Comparison of ENCODE assay signal across 13 cellular contexts in the genomic region with DNA sequence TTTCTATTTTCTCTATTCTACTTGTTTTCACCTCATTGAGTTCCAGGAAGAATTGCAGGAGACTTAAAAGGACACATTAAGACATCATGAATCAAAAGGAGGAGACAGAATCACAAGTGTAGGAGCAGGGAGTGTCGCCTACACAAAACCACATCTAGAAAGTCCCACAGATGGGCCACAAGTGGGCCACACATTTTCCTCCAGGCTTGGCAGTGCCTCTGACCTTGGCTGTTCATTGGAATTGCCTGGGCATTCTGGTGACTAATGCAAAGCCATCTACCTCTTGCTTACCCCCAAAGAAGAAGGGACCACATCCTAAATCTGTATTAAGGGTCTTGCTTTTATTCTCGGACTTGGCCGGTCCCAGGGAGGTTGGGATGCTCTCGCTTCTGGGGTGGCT.
A peak's percentile ranks its signal among the peaks of the same experiment; 100 is the strongest.
DNase-seq lines count a peak whose midpoint lies in the region; ATAC-seq and TF ChIP-seq lines count a peak whose summit lies in the region.
"Had no signal": no experiment of that assay in that cellular context is flagged by ENCODE, and none has a peak within 500 bp of the region (broad histone marks: within the 10 kb centered on the region; RNA-seq: fewer than 3 reads in every experiment).

No MANE protein-coding gene starts in this region.

- no peaks in the 10 kb centered on the region for H3K36me3 ChIP-seq in RWPE2 (ENCODE audit: low read depth)
- H3K36me3 ChIP-seq in mesenchymal stem cell (ENCODE audit: control insufficient read depth in 1 of 2, insufficient read depth in 2 of 2, low read depth in 1 of 2, low read length in 2 of 2), result peaks cover 6% of the 10 kb centered on the region in 2 experiments

- no peak overlapping the region for H2BK120ac ChIP-seq in mesenchymal stem cell (ENCODE audit: low read depth, low read length)

- H2BK12ac ChIP-seq in mesenchymal stem cell (ENCODE audit: low read length in 2 of 2), result no peak overlapping the region

- H3K36me3 Mint-ChIP-seq in activated CD4-positive, alpha-beta T cell treated with anti-CD3 and anti-CD28 coated beads, Interleukin-2, amount 10 ng/mL, durations not matched to agents 7 days and 5 days (ENCODE audit: low read depth), result no peaks in the 10 kb centered on the region
- H3K36me3 Mint-ChIP-seq in activated CD8-positive, alpha-beta T cell treated with anti-CD3 and anti-CD28 coated beads, Interleukin-2, amount 10 ng/mL, durations not matched to agents 7 days and 5 days (ENCODE audit: low read depth), result no peaks in the 10 kb centered on the region

- H4K91ac ChIP-seq in mesenchymal stem cell (ENCODE audit: low read length), result no peak overlapping the region

- CTCF ChIA-PET in activated CD4-positive, alpha-beta T cell treated with anti-CD3 and anti-CD28 coated beads, Interleukin-2, amount 10 ng/mL, durations not matched to agents 7 days and 5 days (lab: Charles Lee), result no interaction called here
- CTCF ChIA-PET in activated CD8-positive, alpha-beta T cell treated with anti-CD3 and anti-CD28 coated beads, Interleukin-2, amount 10 ng/mL, durations not matched to agents 7 days and 5 days (lab: Charles Lee), result interaction anchor here (0.9 kb wide), 1 partner anchor 14 kb away, joined by 3 read pairs; no protein-coding TSS in a partner anchor

- H2BK15ac ChIP-seq in mesenchymal stem cell (ENCODE audit: low read depth, poor library complexity, severe bottlenecking), result no peak overlapping the region

- WGBS in mesenchymal stem cell, result 83% methylated on average over 4 of the region's 4 CpGs

- no peak overlapping the region for H3K23ac ChIP-seq in mesenchymal stem cell (ENCODE audit: low read length in 2 of 2)

- no peak overlapping the region for H3K27ac Mint-ChIP-seq in activated CD4-positive, alpha-beta T cell treated with anti-CD3 and anti-CD28 coated beads, Interleukin-2, amount 10 ng/mL, durations not matched to agents 7 days and 5 days
- peak overlapping the region; percentile 64 for H3K27ac Mint-ChIP-seq in activated CD8-positive, alpha-beta T cell treated with anti-CD3 and anti-CD28 coated beads, Interleukin-2, amount 10 ng/mL, durations not matched to agents 7 days and 5 days

- peaks cover 52% of the 10 kb centered on the region for H3K4me1 Mint-ChIP-seq in activated CD4-positive, alpha-beta T cell treated with anti-CD3 and anti-CD28 coated beads, Interleukin-2, amount 10 ng/mL, durations not matched to agents 7 days and 5 days
- peaks cover 68% of the 10 kb centered on the region for H3K4me1 Mint-ChIP-seq in activated CD8-positive, alpha-beta T cell treated with anti-CD3 and anti-CD28 coated beads, Interleukin-2, amount 10 ng/mL, durations not matched to agents 7 days and 5 days (ENCODE audit: low read depth)

- H2BK5ac ChIP-seq in mesenchymal stem cell (ENCODE audit: low read depth, low read length, poor library complexity, severe bottlenecking), result no peak overlapping the region

- H3K4me1 ChIP-seq in RWPE2 (ENCODE audit: insufficient read depth, poor library complexity, severe bottlenecking), result peaks cover 8% of the 10 kb centered on the region
- H3K4me1 ChIP-seq in mesenchymal stem cell (ENCODE audit: control insufficient read depth, insufficient read depth, low read depth, low read length), result peaks cover 34% of the 10 kb centered on the region

- H3K9ac ChIP-seq in mesenchymal stem cell (ENCODE audit: low read length), result no peak overlapping the region

- H3K18ac ChIP-seq in mesenchymal stem cell (ENCODE audit: low read depth in 1 of 2, low read length in 2 of 2), result no peak overlapping the region

- POLR2A ChIA-PET in activated CD4-positive, alpha-beta T cell treated with anti-CD3 and anti-CD28 coated beads, Interleukin-2, amount 10 ng/mL, durations not matched to agents 7 days and 5 days (lab: Charles Lee), result no interaction called here
- POLR2A ChIA-PET in activated CD8-positive, alpha-beta T cell treated with anti-CD3 and anti-CD28 coated beads, Interleukin-2, amount 10 ng/mL, durations not matched to agents 7 days and 5 days (lab: Charles Lee), result no interaction called here

- no peak for ATAC-seq in RWPE2 (ENCODE audit: low read depth)
- no peak for ATAC-seq in activated CD8-positive, alpha-beta T cell treated with anti-CD3 and anti-CD28 coated beads, Interleukin-2, amount 10 ng/mL, durations not matched to agents 7 days and 5 days
- no peak for ATAC-seq in HG02571 (IDR thresholded peaks at IDR 0.05; ENCODE audit: unreplicated experiment)
- no peak for ATAC-seq in HG03354 (IDR thresholded peaks at IDR 0.05; ENCODE audit: poor library complexity, severe bottlenecking, unreplicated experiment)
- ATAC-seq: Panc1 had no signal

- no peak overlapping the region for H3K4me2 ChIP-seq in mesenchymal stem cell (ENCODE audit: low read length, poor library complexity, severe bottlenecking)

- H3K4me3 Mint-ChIP-seq in activated CD4-positive, alpha-beta T cell treated with anti-CD3 and anti-CD28 coated beads, Interleukin-2, amount 10 ng/mL, durations not matched to agents 7 days and 5 days, result peak overlapping the region; percentile 16
- peak overlapping the region; percentile 52 for H3K4me3 Mint-ChIP-seq in activated CD8-positive, alpha-beta T cell treated with anti-CD3 and anti-CD28 coated beads, Interleukin-2, amount 10 ng/mL, durations not matched to agents 7 days and 5 days

- H3K27me3 ChIP-seq in RWPE2 (ENCODE audit: insufficient read depth, poor library complexity, severe bottlenecking), result no peaks in the 10 kb centered on the region
- H3K27me3 ChIP-seq in mesenchymal stem cell (ENCODE audit: control insufficient read depth in 1 of 2, insufficient read depth in 1 of 2, low read length in 2 of 2), result peaks cover 0 to 23% of the 10 kb centered on the region in 2 experiments

- H4K8ac ChIP-seq in mesenchymal stem cell (ENCODE audit: low read length), result no peak overlapping the region

- peak overlapping the region; percentile 15 for H2AK5ac ChIP-seq in mesenchymal stem cell (ENCODE audit: low read length, severe bottlenecking)

- peaks cover 4% of the 10 kb centered on the region for H3K27me3 Mint-ChIP-seq in activated CD4-positive, alpha-beta T cell treated with anti-CD3 and anti-CD28 coated beads, Interleukin-2, amount 10 ng/mL, durations not matched to agents 7 days and 5 days
- H3K27me3 Mint-ChIP-seq in activated CD8-positive, alpha-beta T cell treated with anti-CD3 and anti-CD28 coated beads, Interleukin-2, amount 10 ng/mL, durations not matched to agents 7 days and 5 days (ENCODE audit: low read depth), result peaks cover 30% of the 10 kb centered on the region

- no peak for TF ChIP-seq CTCF in RWPE2 (IDR thresholded peaks at IDR 0.05; ENCODE audit: poor library complexity, severe bottlenecking)

- no peaks in the 10 kb centered on the region for H3K9me3 Mint-ChIP-seq in activated CD4-positive, alpha-beta T cell treated with anti-CD3 and anti-CD28 coated beads, Interleukin-2, amount 10 ng/mL, durations not matched to agents 7 days and 5 days
- no peaks in the 10 kb centered on the region for H3K9me3 Mint-ChIP-seq in activated CD8-positive, alpha-beta T cell treated with anti-CD3 and anti-CD28 coated beads, Interleukin-2, amount 10 ng/mL, durations not matched to agents 7 days and 5 days (ENCODE audit: insufficient read depth)

- DNase-seq in activated CD4-positive, alpha-beta T cell treated with anti-CD3 and anti-CD28 coated beads, Interleukin-2, amount 10 ng/mL, durations not matched to agents 7 days and 5 days, result no peak
- no peak for DNase-seq in activated CD4-positive, alpha-beta T cell treated with anti-CD3 and anti-CD28 coated beads for 1 hour
- DNase-seq in RWPE2 (ENCODE audit: low spot score) (peak; percentile 18), mesenchymal stem cell (no peak)
- no peak for DNase-seq in activated CD8-positive, alpha-beta T cell treated with anti-CD3 and anti-CD28 coated beads, Interleukin-2, amount 10 ng/mL, durations not matched to agents 7 days and 5 days
- DNase-seq: AML-193, HCEC 1CT, NCI-H1436, NCI-H2081, NCI-H510A treated with DMSO at 0.1 percent for 48 hours had no signal

- H3K27ac ChIP-seq in RWPE2 (ENCODE audit: poor library complexity, severe bottlenecking) (no peak overlapping the region), mesenchymal stem cell (ENCODE audit: low read length, poor library complexity, severe bottlenecking) (no peak overlapping the region)

- H3K14ac ChIP-seq in mesenchymal stem cell (ENCODE audit: low read length in 2 of 2), result no peak overlapping the region

- no peak overlapping the region for H3K4ac ChIP-seq in mesenchymal stem cell (ENCODE audit: low read depth in 1 of 2, low read length in 2 of 2)

- H3K9me3 ChIP-seq in RWPE2 (ENCODE audit: severe bottlenecking) (no peaks in the 10 kb centered on the region), mesenchymal stem cell (ENCODE audit: control insufficient read depth, low read length) (no peaks in the 10 kb centered on the region)

- H2AFZ ChIP-seq in mesenchymal stem cell (ENCODE audit: low read depth, low read length), result no peak overlapping the region

- H3K79me1 ChIP-seq in mesenchymal stem cell (replicated peaks; ENCODE audit: low read length, poor library complexity, severe bottlenecking), result no peaks in the 10 kb centered on the region

- H3K4me3 ChIP-seq in RWPE2 (ENCODE audit: severe bottlenecking) (no peak overlapping the region), mesenchymal stem cell (ENCODE audit: insufficient read depth in 1 of 2, low read depth in 1 of 2, low read length in 2 of 2) (no peak overlapping the region)
